1 cellular context compared by ENCODE assay signal in genomic region chr15:58458076-58458475, GRCh38.
A peak's percentile ranks its signal among the peaks of the same experiment; 100 is the strongest.
TF ChIP-seq lines count a peak whose summit lies in the region.

No MANE protein-coding gene starts in this region.

TF ChIP-seq in HepG2, 621 proteins besides CTCF, POLR2A, EP300 and RAD21 (continued from another document and continues in another):
- TF ChIP-seq ZNF3 (CRISPR knock-in tag; IDR thresholded peaks at IDR 0.05) (0 out of 2 replicates have a peak, but pooled peaks have one; percentile 35), ZNF414 (CRISPR knock-in tag; IDR thresholded peaks at IDR 0.05) (no peak), RERE (CRISPR knock-in tag; IDR thresholded peaks at IDR 0.05; ENCODE audit: low read depth) (no peak), ZNF646 (CRISPR knock-in tag; IDR thresholded peaks at IDR 0.05) (no peak), SSRP1 (CRISPR knock-in tag; IDR thresholded peaks at IDR 0.05) (no peak), ZNF790 (CRISPR knock-in tag; IDR thresholded peaks at IDR 0.05; ENCODE audit: borderline replicate concordance) (no peak), DBP (CRISPR knock-in tag; IDR thresholded peaks at IDR 0.05; ENCODE audit: not compliant biosample characterization) (no peak), ASH2L (IDR thresholded peaks at IDR 0.05; ENCODE audit: insufficient read length, low read depth, low read length) (no peak), ZNF484 (CRISPR knock-in tag; IDR thresholded peaks at IDR 0.05; ENCODE audit: borderline replicate concordance, low read depth) (no peak), ZNF710 (CRISPR knock-in tag; IDR thresholded peaks at IDR 0.05; ENCODE audit: borderline replicate concordance) (no peak), ZNF326 (CRISPR knock-in tag; IDR thresholded peaks at IDR 0.05; ENCODE audit: borderline replicate concordance) (no peak), ATF4 (CRISPR knock-in tag; IDR thresholded peaks at IDR 0.05) (no peak), MAFF (IDR thresholded peaks at IDR 0.05; ENCODE audit: low read depth, low read length) (no peak), E2F5 (CRISPR knock-in tag; conservative IDR thresholded peaks at IDR 0.05) (no peak), BCLAF1 (IDR thresholded peaks at IDR 0.05) (no peak), THAP9 (CRISPR knock-in tag; IDR thresholded peaks at IDR 0.05; ENCODE audit: borderline replicate concordance) (no peak), SNAPC5 (CRISPR knock-in tag; IDR thresholded peaks at IDR 0.05; ENCODE audit: borderline replicate concordance) (no peak), ZSCAN21 (CRISPR knock-in tag; IDR thresholded peaks at IDR 0.05; ENCODE audit: borderline replicate concordance) (no peak), SOX13 (IDR thresholded peaks at IDR 0.05) (peak; percentile 74), SOX13 (CRISPR knock-in tag; conservative IDR thresholded peaks at IDR 0.05 in 1 of 2, IDR thresholded peaks at IDR 0.05 in 1 of 2) (peak in 1 of 2 experiments; percentile 92; a peak in 2 of 4 replicates), ONECUT2 (CRISPR knock-in tag; IDR thresholded peaks at IDR 0.05) (no peak), PITX1 (CRISPR knock-in tag; IDR thresholded peaks at IDR 0.05) (no peak), TBP (CRISPR knock-in tag; IDR thresholded peaks at IDR 0.05) (no peak), ZNF841 (CRISPR knock-in tag; IDR thresholded peaks at IDR 0.05; ENCODE audit: borderline replicate concordance) (no peak), LCORL (IDR thresholded peaks at IDR 0.05) (no peak), LCORL (CRISPR knock-in tag; IDR thresholded peaks at IDR 0.05) (peak; percentile 57; the same call in 1 of the 2 replicates), PHF5A (CRISPR knock-in tag; IDR thresholded peaks at IDR 0.05; ENCODE audit: low read depth, unreplicated experiment) (no peak)
